Comparison of ENCODE assay signal across 8 cellular contexts in the genomic region with DNA sequence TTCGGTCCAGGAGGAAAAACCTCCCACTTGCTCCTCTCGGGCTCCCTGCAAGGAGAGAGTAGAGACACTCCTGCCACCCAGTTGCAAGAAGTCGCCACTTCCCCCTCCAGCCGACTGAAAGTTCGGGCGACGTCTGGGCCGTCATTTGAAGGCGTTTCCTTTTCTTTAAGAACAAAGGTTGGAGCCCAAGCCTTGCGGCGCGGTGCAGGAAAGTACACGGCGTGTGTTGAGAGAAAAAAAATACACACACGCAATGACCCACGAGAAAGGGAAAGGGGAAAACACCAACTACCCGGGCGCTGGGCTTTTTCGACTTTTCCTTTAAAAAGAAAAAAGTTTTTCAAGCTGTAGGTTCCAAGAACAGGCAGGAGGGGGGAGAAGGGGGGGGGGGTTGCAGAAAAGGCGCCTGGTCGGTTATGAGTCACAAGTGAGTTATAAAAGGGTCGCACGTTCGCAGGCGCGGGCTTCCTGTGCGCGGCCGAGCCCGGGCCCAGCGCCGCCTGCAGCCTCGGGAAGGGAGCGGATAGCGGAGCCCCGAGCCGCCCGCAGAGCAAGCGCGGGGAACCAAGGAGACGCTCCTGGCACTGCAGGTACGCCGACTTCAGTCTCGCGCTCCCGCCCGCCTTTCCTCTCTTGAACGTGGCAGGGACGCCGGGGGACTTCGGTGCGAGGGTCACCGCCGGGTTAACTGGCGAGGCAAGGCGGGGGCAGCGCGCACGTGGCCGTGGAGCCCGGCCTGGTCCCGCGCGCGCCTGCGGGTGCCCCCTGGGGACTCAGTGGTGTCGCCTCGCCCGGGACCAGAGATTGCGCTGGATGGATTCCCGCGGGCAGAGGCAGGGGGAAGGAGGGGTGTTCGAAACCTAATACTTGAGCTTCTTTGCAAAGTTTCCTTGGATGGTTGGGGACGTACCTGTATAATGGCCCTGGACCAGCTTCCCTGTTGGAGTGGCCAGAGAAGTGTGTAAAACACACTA. TPM values are rescaled to one million over a fixed set of nuclear protein-coding genes. Genes with fewer than 3 reads are reported as not detected.
DNase-seq lines count a peak whose midpoint lies in the region; ATAC-seq and TF ChIP-seq lines count a peak whose summit lies in the region.

No MANE protein-coding gene starts in this region.

- peak; percentile 5 for TF ChIP-seq CTCF in psoas muscle (IDR thresholded peaks at IDR 0.05)
- peak in 1 of 4 experiments; percentile 18 for TF ChIP-seq CTCF in uterus (IDR thresholded peaks at IDR 0.05)

- intact Hi-C loops in Right ventricle myocardium inferior (cut with DNase I) = no loop called here
- intact Hi-C loops in psoas muscle (cut with DNase I) = no loop called here
- intact Hi-C loops in uterus (cut with DNase I; ENCODE audit: low total_unique reads) = no loop called here

- peak; percentile 79 for DNase-seq in DMS 273 (lab: John Stamatoyannopoulos, UW; ENCODE audit: unreplicated experiment)
- DNase-seq in DMS 273 treated with DMSO at 0.1 percent for 48 hours (lab: John Stamatoyannopoulos, UW) = no peak
- peak; percentile 74 for DNase-seq in RKO (ENCODE audit: low spot score)
- peak; percentile 54 for DNase-seq in activated gamma-delta T cell (lab: John Stamatoyannopoulos, UW)
- no peak for DNase-seq in Right ventricle myocardium inferior (ENCODE audit: missing footprints)
- peak; percentile 48 to 70 for DNase-seq in psoas muscle
- DNase-seq in uterus = peak; percentile 28 to 54

- TF ChIP-seq POLR2A in uterus (IDR thresholded peaks at IDR 0.05) = no peak

- ATAC-seq in HG03066 (IDR thresholded peaks at IDR 0.05; ENCODE audit: low read depth, unreplicated experiment) (peak; percentile 44), Right ventricle myocardium inferior (peak; percentile 58), psoas muscle (peak; percentile 62 to 91 (median 84))

- H3K27me3 ChIP-seq in psoas muscle (ENCODE audit: insufficient read depth in 3 of 3, low read length in 2 of 3) = no peaks in the 10 kb centered on the region
- H3K27me3 ChIP-seq in uterus = no peaks in the 10 kb centered on the region

- H3K27ac ChIP-seq in psoas muscle (peak overlapping the region; percentile 41), uterus (peak overlapping the region in 1 of 2 donors; percentile 22)

- peaks cover 3 to 20% of the 10 kb centered on the region in 2 donors for H3K36me3 ChIP-seq in psoas muscle (ENCODE audit: insufficient read depth in 1 of 2, low read depth in 1 of 2)
- H3K36me3 ChIP-seq in uterus = no peaks in the 10 kb centered on the region

- 3 to 5% (median 5%) methylated on average over 63 to 74 of the region's 74 CpGs for WGBS in psoas muscle, 3 donors

- H3K4me3 ChIP-seq in psoas muscle (peak overlapping the region; percentile 69), uterus (peak overlapping the region; percentile 28 to 48)

- H3K4me1 ChIP-seq in psoas muscle = no peaks in the 10 kb centered on the region
- peaks cover 0 to 5% of the 10 kb centered on the region in 2 donors for H3K4me1 ChIP-seq in uterus

- H3K9me3 ChIP-seq in psoas muscle (no peaks in the 10 kb centered on the region), uterus (no peaks in the 10 kb centered on the region)

RNA-seq across cellular contexts. Expression of a gene that starts 45.3 kb away (rescaled TPM):
- total RNA-seq in Right ventricle myocardium inferior (59.4 TPM), psoas muscle (10 to 100 TPM; 40.5 to 44.5 (median 42.0) TPM), uterus (10 to 100 TPM; 10.3 to 55.1 (median 21.6) TPM)
- polyA plus RNA-seq in psoas muscle = 10 to 100 TPM; 49.5 to 75.0 (median 52.6) TPM

Comparison
In these comparisons a context has a peak if more than half of its experiments do, and no peak if none do; other contexts are left out.
1. DNase-seq: peak in DMS 273 (single experiment), RKO (single experiment), activated gamma-delta T cell (single experiment), psoas muscle (2 of 2) and uterus (2 of 2); none in DMS 273 treated with DMSO at 0.1 percent for 48 hours (single experiment) and Right ventricle myocardium inferior (single experiment).
2. Peak in every context shown above with its lines, with median percentiles within 50 percentile points of each other: ATAC-seq.